Comparison of ENCODE assay signal across 8 cellular contexts in the genomic region with DNA sequence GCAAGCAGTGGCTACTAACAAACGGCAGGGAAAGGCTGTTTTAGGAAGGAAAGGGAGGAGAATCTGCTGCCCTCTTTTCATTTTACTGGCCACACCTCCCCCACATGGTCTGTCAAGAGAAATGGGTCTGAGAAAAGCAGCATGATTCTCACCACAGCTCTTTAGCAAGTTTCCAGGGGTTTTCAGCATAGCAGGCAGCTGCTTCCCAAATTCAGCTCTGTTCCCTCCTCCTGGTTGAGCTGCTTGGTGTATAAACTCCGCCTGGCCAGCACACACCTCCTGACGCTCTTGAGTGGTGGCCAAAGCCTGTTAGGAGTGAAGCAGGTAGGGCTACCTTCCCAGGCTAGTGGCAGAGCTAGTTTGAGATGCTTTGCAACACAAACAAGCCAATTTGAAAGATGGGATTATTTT.
DNase-seq lines count a peak whose midpoint lies in the region; TF ChIP-seq lines count a peak whose summit lies in the region.

No MANE protein-coding gene starts in this region.

- no peak for TF ChIP-seq CTCF in esophagus squamous epithelium (IDR thresholded peaks at IDR 0.05)
- no peak for TF ChIP-seq CTCF in nephron progenitor cell (IDR thresholded peaks at IDR 0.05)

- no peaks in the 10 kb centered on the region for H3K9me3 Mint-ChIP-seq in nephron progenitor cell

- 0% methylated on average over 2 to 3 of the region's 3 CpGs for WGBS in esophagus squamous epithelium, 2 donors

- peaks cover 21% of the 10 kb centered on the region for H3K4me1 Mint-ChIP-seq in nephron progenitor cell

- H3K36me3 Mint-ChIP-seq in nephron progenitor cell (ENCODE audit: low read depth) = no peaks in the 10 kb centered on the region

- DNase-seq in AG20443 (ENCODE audit: low spot score) (peak; percentile 21), NCI-H748 treated with DMSO at 0.1 percent for 48 hours (lab: John Stamatoyannopoulos, UW) (peak; percentile 19), esophagus squamous epithelium (lab: John Stamatoyannopoulos, UW) (no peak), nephron progenitor cell (peak; percentile 16), erythroblast (lab: John Stamatoyannopoulos, UW) (no peak), NCI-H1092 treated with DMSO at 0.1 percent for 48 hours (lab: John Stamatoyannopoulos, UW) (no peak)
- no peak for DNase-seq in stimulated activated CD4-positive, alpha-beta T cell treated with anti-CD3 and anti-CD28 coated beads, Interleukin-4, amount 100 ng/mL, for 1 hour
- DNase-seq in stimulated activated naive CD4-positive, alpha-beta T cell (lab: John Stamatoyannopoulos, UW) = no peak

- peak overlapping the region; percentile 69 to 88 (median 79) for H3K27ac ChIP-seq in esophagus squamous epithelium

- H3K4me1 ChIP-seq in esophagus squamous epithelium = peaks cover 0 to 51% (median 5%) of the 10 kb centered on the region in 3 donors

- H3K9me3 ChIP-seq in esophagus squamous epithelium = no peaks in the 10 kb centered on the region

- H3K4me3 ChIP-seq in esophagus squamous epithelium = peak overlapping the region; percentile 7 to 62 (median 40)

- H3K4me3 Mint-ChIP-seq in nephron progenitor cell = peak overlapping the region; percentile 68

- intact Hi-C loops in esophagus squamous epithelium (cut with DNase I) = no loop called here

- no peaks in the 10 kb centered on the region for H3K27me3 Mint-ChIP-seq in nephron progenitor cell (ENCODE audit: low read depth, poor library complexity)

- no peaks in the 10 kb centered on the region for H3K36me3 ChIP-seq in esophagus squamous epithelium

- TF ChIP-seq POLR2A in esophagus squamous epithelium (IDR thresholded peaks at IDR 0.05) = no peak
- TF ChIP-seq POLR2A in erythroblast (IDR thresholded peaks at IDR 0.05; ENCODE audit: low read length) = no peak

- H3K27ac Mint-ChIP-seq in nephron progenitor cell = no peak overlapping the region

- no peaks in the 10 kb centered on the region for H3K27me3 ChIP-seq in esophagus squamous epithelium

Comparison
In these comparisons a context has a peak if more than half of its experiments do, and no peak if none do; other contexts are left out.
1. DNase-seq: peak in AG20443 (single experiment), NCI-H748 treated with DMSO at 0.1 percent for 48 hours (single experiment) and nephron progenitor cell (single experiment); none in esophagus squamous epithelium (single experiment), erythroblast (0 of 2), stimulated activated CD4-positive, alpha-beta T cell treated with anti-CD3 and anti-CD28 coated beads, Interleukin-4, amount 100 ng/mL, for 1 hour (single experiment), stimulated activated naive CD4-positive, alpha-beta T cell (0 of 6) and NCI-H1092 treated with DMSO at 0.1 percent for 48 hours (single experiment).